In genomic region chr4:52641853-52642563, GRCh38 we compare ENCODE assay signal across 11 cellular contexts. TPM values are rescaled to one million over a fixed set of nuclear protein-coding genes. Genes with fewer than 3 reads are reported as not detected.
A peak's percentile ranks its signal among the peaks of the same experiment; 100 is the strongest.
DNase-seq lines count a peak whose midpoint lies in the region; ATAC-seq and TF ChIP-seq lines count a peak whose summit lies in the region.
"Had no signal": no experiment of that assay in that cellular context is flagged by ENCODE, and none has a peak within 500 bp of the region (broad histone marks: within the 10 kb centered on the region; RNA-seq: fewer than 3 reads in every experiment).

No MANE protein-coding gene starts in this region.

- TF ChIP-seq CTCF in lower lobe of right lung (IDR thresholded peaks at IDR 0.05), result no peak

- ATAC-seq in GM18867 (IDR thresholded peaks at IDR 0.05; ENCODE audit: unreplicated experiment) (peak; percentile 89), lower lobe of right lung (no peak)
- ATAC-seq in naive thymus-derived CD4-positive, alpha-beta T cell, result no peak

- peaks cover 0 to 4% (median 0%) of the 10 kb centered on the region in 5 donors for H3K36me3 Mint-ChIP-seq in naive thymus-derived CD4-positive, alpha-beta T cell
- peaks cover 13% of the 10 kb centered on the region for H3K36me3 Mint-ChIP-seq in activated CD4-positive, alpha-beta memory T cell treated with anti-CD3 and anti-CD28 coated beads, Interleukin-2, amount 10 ng/mL, durations not matched to agents 7 days and 5 days (ENCODE audit: low read depth)
- H3K36me3 Mint-ChIP-seq: naive B cell had no signal

- peaks cover 0 to 17% (median 5%) of the 10 kb centered on the region in 7 donors for H3K4me1 Mint-ChIP-seq in naive thymus-derived CD4-positive, alpha-beta T cell
- H3K4me1 Mint-ChIP-seq in activated CD4-positive, alpha-beta memory T cell treated with anti-CD3 and anti-CD28 coated beads, Interleukin-2, amount 10 ng/mL, durations not matched to agents 7 days and 5 days, result peaks cover 25% of the 10 kb centered on the region

- H3K4me3 Mint-ChIP-seq in naive thymus-derived CD4-positive, alpha-beta T cell, result no peak overlapping the region
- H3K4me3 Mint-ChIP-seq in activated CD4-positive, alpha-beta memory T cell treated with anti-CD3 and anti-CD28 coated beads, Interleukin-2, amount 10 ng/mL, durations not matched to agents 7 days and 5 days, result no peak overlapping the region
- H3K4me3 Mint-ChIP-seq: IgD-negative memory B cell, naive B cell had no signal

- DNase-seq in HEK293T (ENCODE audit: extremely low spot score) (no peak), MG63 (peak; percentile 28), kidney glomerular epithelial cell (lab: John Stamatoyannopoulos, UW) (peak; percentile 48), SKM-1 (lab: John Stamatoyannopoulos, UW; ENCODE audit: unreplicated experiment) (no peak), lower lobe of right lung (no peak)
- DNase-seq in naive thymus-derived CD4-positive, alpha-beta T cell, result no peak
- no peak for DNase-seq in activated CD4-positive, alpha-beta memory T cell treated with anti-CD3 and anti-CD28 coated beads, Interleukin-2, amount 10 ng/mL, durations not matched to agents 7 days and 5 days
- DNase-seq: activated naive CD4-positive, alpha-beta T cell treated with anti-CD3 and anti-CD28 coated beads, Interleukin-2, amount 50 U/mL, for 16 hours; naive B cell had no signal

- POLR2A ChIA-PET in HEK293T (lab: Yijun Ruan, JAX), result no interaction called here
- POLR2A ChIA-PET in naive thymus-derived CD4-positive, alpha-beta T cell (lab: Charles Lee), result no interaction called here
- POLR2A ChIA-PET in activated CD4-positive, alpha-beta memory T cell treated with anti-CD3 and anti-CD28 coated beads, Interleukin-2, amount 10 ng/mL, durations not matched to agents 7 days and 5 days (lab: Charles Lee), result no interaction called here

- H3K9me3 ChIP-seq in MG63, result no peaks in the 10 kb centered on the region
- no peaks in the 10 kb centered on the region for H3K9me3 ChIP-seq in naive thymus-derived CD4-positive, alpha-beta T cell (ENCODE audit: control insufficient read depth in 2 of 3, low read length in 3 of 3)
- H3K9me3 ChIP-seq in lower lobe of right lung, result no peaks in the 10 kb centered on the region

- peaks cover 0 to 4% (median 0%) of the 10 kb centered on the region in 11 donors for H3K9me3 Mint-ChIP-seq in naive thymus-derived CD4-positive, alpha-beta T cell
- no peaks in the 10 kb centered on the region for H3K9me3 Mint-ChIP-seq in activated CD4-positive, alpha-beta memory T cell treated with anti-CD3 and anti-CD28 coated beads, Interleukin-2, amount 10 ng/mL, durations not matched to agents 7 days and 5 days
- H3K9me3 Mint-ChIP-seq: IgD-negative memory B cell, naive B cell had no signal

- H3K27ac ChIP-seq in naive thymus-derived CD4-positive, alpha-beta T cell (ENCODE audit: low read depth, low read length), result no peak overlapping the region
- no peak overlapping the region for H3K27ac ChIP-seq in lower lobe of right lung

- peaks cover 0 to 2% (median 0%) of the 10 kb centered on the region in 5 donors for H3K27me3 Mint-ChIP-seq in naive thymus-derived CD4-positive, alpha-beta T cell
- peaks cover 2% of the 10 kb centered on the region for H3K27me3 Mint-ChIP-seq in activated CD4-positive, alpha-beta memory T cell treated with anti-CD3 and anti-CD28 coated beads, Interleukin-2, amount 10 ng/mL, durations not matched to agents 7 days and 5 days
- H3K27me3 Mint-ChIP-seq: IgD-negative memory B cell, naive B cell had no signal

- H3K27me3 ChIP-seq in MG63 (no peaks in the 10 kb centered on the region), lower lobe of right lung (ENCODE audit: low read depth) (no peaks in the 10 kb centered on the region)
- no peaks in the 10 kb centered on the region for H3K27me3 ChIP-seq in naive thymus-derived CD4-positive, alpha-beta T cell (ENCODE audit: control insufficient read depth in 2 of 2, insufficient read depth in 2 of 2, low read length in 2 of 2)

- intact Hi-C loops in naive thymus-derived CD4-positive, alpha-beta T cell (cut with micrococcal nuclease), result no loop called here
- intact Hi-C loops in lower lobe of right lung (cut with DNase I), result no loop called here

- no peak overlapping the region for H3K27ac Mint-ChIP-seq in naive thymus-derived CD4-positive, alpha-beta T cell
- no peak overlapping the region for H3K27ac Mint-ChIP-seq in activated CD4-positive, alpha-beta memory T cell treated with anti-CD3 and anti-CD28 coated beads, Interleukin-2, amount 10 ng/mL, durations not matched to agents 7 days and 5 days
- H3K27ac Mint-ChIP-seq: IgD-negative memory B cell had no signal

- H3K36me3 ChIP-seq in MG63, result no peaks in the 10 kb centered on the region
- H3K36me3 ChIP-seq in naive thymus-derived CD4-positive, alpha-beta T cell (ENCODE audit: control insufficient read depth in 2 of 3, insufficient read depth in 3 of 3, low read length in 3 of 3), result no peaks in the 10 kb centered on the region
- no peaks in the 10 kb centered on the region for H3K36me3 ChIP-seq in lower lobe of right lung

- no peaks in the 10 kb centered on the region for H3K4me1 ChIP-seq in naive thymus-derived CD4-positive, alpha-beta T cell (ENCODE audit: control insufficient read depth in 2 of 2, insufficient read depth in 2 of 2, low read length in 2 of 2)
- peaks cover 18% of the 10 kb centered on the region for H3K4me1 ChIP-seq in lower lobe of right lung

- CTCF ChIA-PET in HEK293T (lab: Yijun Ruan, JAX), result no interaction called here
- CTCF ChIA-PET in naive thymus-derived CD4-positive, alpha-beta T cell (lab: Charles Lee), result no interaction called here
- CTCF ChIA-PET in activated CD4-positive, alpha-beta memory T cell treated with anti-CD3 and anti-CD28 coated beads, Interleukin-2, amount 10 ng/mL, durations not matched to agents 7 days and 5 days (lab: Charles Lee), result no interaction called here

- no peak overlapping the region for H3K4me3 ChIP-seq in MG63
- no peak overlapping the region for H3K4me3 ChIP-seq in naive thymus-derived CD4-positive, alpha-beta T cell (ENCODE audit: low read length)
- H3K4me3 ChIP-seq in lower lobe of right lung, result no peak overlapping the region

TF ChIP-seq in HEK293T, 16 proteins besides CTCF, POLR2A, EP300 and RAD21:
- TF ChIP-seq FOXK2 (IDR thresholded peaks at IDR 0.05), result no peak
- no peak for TF ChIP-seq HDGF (IDR thresholded peaks at IDR 0.05; ENCODE audit: borderline replicate concordance)
- TF ChIP-seq BHLHE40 (IDR thresholded peaks at IDR 0.05; ENCODE audit: borderline replicate concordance), result no peak
- peak; percentile 45; the same call in 1 of the 2 replicates for TF ChIP-seq PKNOX1 (IDR thresholded peaks at IDR 0.05)

RNA-seq across cellular contexts. Expression of gene USP46, which starts 17.1 kb away (rescaled TPM):
- 14.6 and 28.2 TPM in 2 replicates for total RNA-seq in MG63 (2014; rRNA removed; shearing (Covaris generic); ENCODE audit: low replicate concordance)
- total RNA-seq in naive thymus-derived CD4-positive, alpha-beta T cell, result 10 to 100 TPM in 1 of 5 experiments, 1 to 10 TPM in 4; 3.0 to 11.7 (median 4.0) TPM
- 1 to 10 TPM in 1 of 2 donors, under 1 TPM in 1; 0.89 to 3.0 TPM for polyA plus RNA-seq in naive thymus-derived CD4-positive, alpha-beta T cell
- 12.3 TPM for total RNA-seq in lower lobe of right lung
- total RNA-seq in activated CD4-positive, alpha-beta memory T cell treated with anti-CD3 and anti-CD28 coated beads, Interleukin-2, amount 10 ng/mL, durations not matched to agents 7 days and 5 days, result 10 to 100 TPM; 13.1 to 15.0 TPM

Comparison
In these comparisons a context has a peak if more than half of its experiments do, and no peak if none do; other contexts are left out.
1. DNase-seq: peak in MG63 (single experiment) and kidney glomerular epithelial cell (single experiment); none in HEK293T (single experiment), SKM-1 (single experiment), naive thymus-derived CD4-positive, alpha-beta T cell (0 of 9), lower lobe of right lung (single experiment) and activated CD4-positive, alpha-beta memory T cell treated with anti-CD3 and anti-CD28 coated beads, Interleukin-2, amount 10 ng/mL, durations not matched to agents 7 days and 5 days (single experiment).